Comparison of ENCODE assay signal across 1 cellular context in the genomic region with DNA sequence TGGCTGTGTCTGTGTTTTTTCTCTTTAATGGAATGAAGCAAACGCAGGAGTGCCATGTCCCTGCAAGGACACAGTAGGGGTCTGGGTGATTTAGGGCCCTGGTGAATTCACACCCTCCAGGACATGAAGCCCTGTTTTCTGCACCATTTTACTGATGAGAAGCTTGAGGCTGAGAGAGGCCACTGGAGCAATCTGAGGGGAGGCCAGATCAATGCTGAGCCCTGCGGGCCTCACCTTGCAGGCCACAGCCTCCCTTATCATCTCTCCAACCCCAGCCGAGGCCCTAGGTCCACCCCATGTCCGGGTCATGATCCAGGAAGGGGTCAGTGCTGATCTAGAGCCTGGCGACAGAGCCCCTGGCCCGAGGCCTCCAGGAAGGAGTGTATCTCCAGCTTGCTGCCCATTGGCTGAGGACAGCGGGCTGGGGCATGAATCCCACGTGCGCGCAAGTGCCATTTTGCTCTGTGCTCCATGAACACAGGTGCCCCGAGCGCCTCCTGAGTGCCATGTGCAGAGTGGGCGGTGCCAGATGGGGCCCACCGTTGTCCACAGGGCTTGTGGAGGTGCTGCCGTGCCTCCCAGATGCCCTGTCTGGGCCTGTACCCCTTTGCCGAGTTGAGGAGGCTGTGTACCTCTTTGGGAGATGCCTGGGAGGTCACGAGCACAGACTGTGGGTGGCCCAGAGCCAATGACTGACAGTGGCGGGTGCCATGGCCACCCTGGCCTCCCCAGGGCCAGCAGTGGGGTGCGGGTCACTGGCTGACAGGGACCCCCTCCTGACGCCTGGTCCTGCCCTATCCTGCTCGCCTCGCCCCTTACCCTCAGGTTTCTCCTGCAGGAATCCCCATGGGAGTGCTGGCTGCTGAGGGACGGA.
A peak's percentile ranks its signal among the peaks of the same experiment; 100 is the strongest.
TF ChIP-seq lines count a peak whose summit lies in the region.

No MANE protein-coding gene starts in this region.

TF ChIP-seq in HepG2, 621 proteins besides CTCF, POLR2A, EP300 and RAD21 (continued from another document and continues in another):
- TF ChIP-seq, protein P1, sequence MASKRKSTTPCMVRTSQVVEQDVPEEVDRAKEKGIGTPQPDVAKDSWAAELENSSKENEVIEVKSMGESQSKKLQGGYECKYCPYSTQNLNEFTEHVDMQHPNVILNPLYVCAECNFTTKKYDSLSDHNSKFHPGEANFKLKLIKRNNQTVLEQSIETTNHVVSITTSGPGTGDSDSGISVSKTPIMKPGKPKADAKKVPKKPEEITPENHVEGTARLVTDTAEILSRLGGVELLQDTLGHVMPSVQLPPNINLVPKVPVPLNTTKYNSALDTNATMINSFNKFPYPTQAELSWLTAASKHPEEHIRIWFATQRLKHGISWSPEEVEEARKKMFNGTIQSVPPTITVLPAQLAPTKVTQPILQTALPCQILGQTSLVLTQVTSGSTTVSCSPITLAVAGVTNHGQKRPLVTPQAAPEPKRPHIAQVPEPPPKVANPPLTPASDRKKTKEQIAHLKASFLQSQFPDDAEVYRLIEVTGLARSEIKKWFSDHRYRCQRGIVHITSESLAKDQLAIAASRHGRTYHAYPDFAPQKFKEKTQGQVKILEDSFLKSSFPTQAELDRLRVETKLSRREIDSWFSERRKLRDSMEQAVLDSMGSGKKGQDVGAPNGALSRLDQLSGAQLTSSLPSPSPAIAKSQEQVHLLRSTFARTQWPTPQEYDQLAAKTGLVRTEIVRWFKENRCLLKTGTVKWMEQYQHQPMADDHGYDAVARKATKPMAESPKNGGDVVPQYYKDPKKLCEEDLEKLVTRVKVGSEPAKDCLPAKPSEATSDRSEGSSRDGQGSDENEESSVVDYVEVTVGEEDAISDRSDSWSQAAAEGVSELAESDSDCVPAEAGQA (IDR thresholded peaks at IDR 0.05; ENCODE audit: low read depth): no peak
- TF ChIP-seq, protein P1 (CRISPR knock-in tag; IDR thresholded peaks at IDR 0.05; ENCODE audit: borderline replicate concordance): no peak
- TF ChIP-seq ZNF629 (CRISPR knock-in tag; conservative IDR thresholded peaks at IDR 0.05) (peak; percentile 93), ZNF263 (CRISPR knock-in tag; IDR thresholded peaks at IDR 0.05) (no peak), SRF (IDR thresholded peaks at IDR 0.05; ENCODE audit: low read depth, low read length) (no peak), HOXA7 (CRISPR knock-in tag; IDR thresholded peaks at IDR 0.05) (no peak), MYNN (CRISPR knock-in tag; IDR thresholded peaks at IDR 0.05; ENCODE audit: low read depth) (no peak), RXRB (CRISPR knock-in tag; IDR thresholded peaks at IDR 0.05; ENCODE audit: borderline replicate concordance) (no peak), ZNF678 (CRISPR knock-in tag; IDR thresholded peaks at IDR 0.05) (no peak), BCL6 (CRISPR knock-in tag; IDR thresholded peaks at IDR 0.05) (no peak), ZNF772 (CRISPR knock-in tag; IDR thresholded peaks at IDR 0.05) (no peak), ELF1 (CRISPR knock-in tag; IDR thresholded peaks at IDR 0.05) (peak; percentile 21; the same call in 1 of the 2 replicates), ZMYM2 (CRISPR knock-in tag; IDR thresholded peaks at IDR 0.05) (0 out of 2 replicates have a peak, but pooled peaks have one; percentile 38), TBX3 (IDR thresholded peaks at IDR 0.05; ENCODE audit: borderline replicate concordance) (no peak), RBM39 (IDR thresholded peaks at IDR 0.05; ENCODE audit: low read depth, low read length, poor library complexity, severe bottlenecking) (no peak), ATF1 (CRISPR knock-in tag; IDR thresholded peaks at IDR 0.05) (no peak), ZKSCAN8 (CRISPR knock-in tag; IDR thresholded peaks at IDR 0.05; ENCODE audit: borderline replicate concordance) (no peak), RFX3 (CRISPR knock-in tag; IDR thresholded peaks at IDR 0.05) (no peak), NFKBIZ (CRISPR knock-in tag; IDR thresholded peaks at IDR 0.05) (no peak), CREB1 (IDR thresholded peaks at IDR 0.05) (no peak), CREB1 (CRISPR knock-in tag; IDR thresholded peaks at IDR 0.05) (no peak), MAFK (conservative IDR thresholded peaks at IDR 0.05 in 1 of 2, IDR thresholded peaks at IDR 0.05 in 1 of 2; ENCODE audit: low read length in 2 of 2) (no peak), MIER3 (CRISPR knock-in tag; IDR thresholded peaks at IDR 0.05; ENCODE audit: borderline replicate concordance) (no peak), ATF7 (IDR thresholded peaks at IDR 0.05) (no peak), ATF7 (CRISPR knock-in tag; IDR thresholded peaks at IDR 0.05) (0 out of 2 replicates have a peak, but pooled peaks have one; percentile 23)
- TF ChIP-seq, protein P2, sequence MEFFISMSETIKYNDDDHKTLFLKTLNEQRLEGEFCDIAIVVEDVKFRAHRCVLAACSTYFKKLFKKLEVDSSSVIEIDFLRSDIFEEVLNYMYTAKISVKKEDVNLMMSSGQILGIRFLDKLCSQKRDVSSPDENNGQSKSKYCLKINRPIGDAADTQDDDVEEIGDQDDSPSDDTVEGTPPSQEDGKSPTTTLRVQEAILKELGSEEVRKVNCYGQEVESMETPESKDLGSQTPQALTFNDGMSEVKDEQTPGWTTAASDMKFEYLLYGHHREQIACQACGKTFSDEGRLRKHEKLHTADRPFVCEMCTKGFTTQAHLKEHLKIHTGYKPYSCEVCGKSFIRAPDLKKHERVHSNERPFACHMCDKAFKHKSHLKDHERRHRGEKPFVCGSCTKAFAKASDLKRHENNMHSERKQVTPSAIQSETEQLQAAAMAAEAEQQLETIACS (CRISPR knock-in tag; IDR thresholded peaks at IDR 0.05): no peak
- TF ChIP-seq, protein P3, sequence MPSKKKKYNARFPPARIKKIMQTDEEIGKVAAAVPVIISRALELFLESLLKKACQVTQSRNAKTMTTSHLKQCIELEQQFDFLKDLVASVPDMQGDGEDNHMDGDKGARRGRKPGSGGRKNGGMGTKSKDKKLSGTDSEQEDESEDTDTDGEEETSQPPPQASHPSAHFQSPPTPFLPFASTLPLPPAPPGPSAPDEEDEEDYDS (CRISPR knock-in tag; IDR thresholded peaks at IDR 0.05): no peak
- TF ChIP-seq, protein P4, sequence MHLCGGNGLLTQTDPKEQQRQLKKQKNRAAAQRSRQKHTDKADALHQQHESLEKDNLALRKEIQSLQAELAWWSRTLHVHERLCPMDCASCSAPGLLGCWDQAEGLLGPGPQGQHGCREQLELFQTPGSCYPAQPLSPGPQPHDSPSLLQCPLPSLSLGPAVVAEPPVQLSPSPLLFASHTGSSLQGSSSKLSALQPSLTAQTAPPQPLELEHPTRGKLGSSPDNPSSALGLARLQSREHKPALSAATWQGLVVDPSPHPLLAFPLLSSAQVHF (CRISPR knock-in tag; IDR thresholded peaks at IDR 0.05): no peak
- TF ChIP-seq, protein P5, sequence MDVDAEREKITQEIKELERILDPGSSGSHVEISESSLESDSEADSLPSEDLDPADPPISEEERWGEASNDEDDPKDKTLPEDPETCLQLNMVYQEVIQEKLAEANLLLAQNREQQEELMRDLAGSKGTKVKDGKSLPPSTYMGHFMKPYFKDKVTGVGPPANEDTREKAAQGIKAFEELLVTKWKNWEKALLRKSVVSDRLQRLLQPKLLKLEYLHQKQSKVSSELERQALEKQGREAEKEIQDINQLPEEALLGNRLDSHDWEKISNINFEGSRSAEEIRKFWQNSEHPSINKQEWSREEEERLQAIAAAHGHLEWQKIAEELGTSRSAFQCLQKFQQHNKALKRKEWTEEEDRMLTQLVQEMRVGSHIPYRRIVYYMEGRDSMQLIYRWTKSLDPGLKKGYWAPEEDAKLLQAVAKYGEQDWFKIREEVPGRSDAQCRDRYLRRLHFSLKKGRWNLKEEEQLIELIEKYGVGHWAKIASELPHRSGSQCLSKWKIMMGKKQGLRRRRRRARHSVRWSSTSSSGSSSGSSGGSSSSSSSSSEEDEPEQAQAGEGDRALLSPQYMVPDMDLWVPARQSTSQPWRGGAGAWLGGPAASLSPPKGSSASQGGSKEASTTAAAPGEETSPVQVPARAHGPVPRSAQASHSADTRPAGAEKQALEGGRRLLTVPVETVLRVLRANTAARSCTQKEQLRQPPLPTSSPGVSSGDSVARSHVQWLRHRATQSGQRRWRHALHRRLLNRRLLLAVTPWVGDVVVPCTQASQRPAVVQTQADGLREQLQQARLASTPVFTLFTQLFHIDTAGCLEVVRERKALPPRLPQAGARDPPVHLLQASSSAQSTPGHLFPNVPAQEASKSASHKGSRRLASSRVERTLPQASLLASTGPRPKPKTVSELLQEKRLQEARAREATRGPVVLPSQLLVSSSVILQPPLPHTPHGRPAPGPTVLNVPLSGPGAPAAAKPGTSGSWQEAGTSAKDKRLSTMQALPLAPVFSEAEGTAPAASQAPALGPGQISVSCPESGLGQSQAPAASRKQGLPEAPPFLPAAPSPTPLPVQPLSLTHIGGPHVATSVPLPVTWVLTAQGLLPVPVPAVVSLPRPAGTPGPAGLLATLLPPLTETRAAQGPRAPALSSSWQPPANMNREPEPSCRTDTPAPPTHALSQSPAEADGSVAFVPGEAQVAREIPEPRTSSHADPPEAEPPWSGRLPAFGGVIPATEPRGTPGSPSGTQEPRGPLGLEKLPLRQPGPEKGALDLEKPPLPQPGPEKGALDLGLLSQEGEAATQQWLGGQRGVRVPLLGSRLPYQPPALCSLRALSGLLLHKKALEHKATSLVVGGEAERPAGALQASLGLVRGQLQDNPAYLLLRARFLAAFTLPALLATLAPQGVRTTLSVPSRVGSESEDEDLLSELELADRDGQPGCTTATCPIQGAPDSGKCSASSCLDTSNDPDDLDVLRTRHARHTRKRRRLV (CRISPR knock-in tag; IDR thresholded peaks at IDR 0.05): no peak
- TF ChIP-seq, protein P6, sequence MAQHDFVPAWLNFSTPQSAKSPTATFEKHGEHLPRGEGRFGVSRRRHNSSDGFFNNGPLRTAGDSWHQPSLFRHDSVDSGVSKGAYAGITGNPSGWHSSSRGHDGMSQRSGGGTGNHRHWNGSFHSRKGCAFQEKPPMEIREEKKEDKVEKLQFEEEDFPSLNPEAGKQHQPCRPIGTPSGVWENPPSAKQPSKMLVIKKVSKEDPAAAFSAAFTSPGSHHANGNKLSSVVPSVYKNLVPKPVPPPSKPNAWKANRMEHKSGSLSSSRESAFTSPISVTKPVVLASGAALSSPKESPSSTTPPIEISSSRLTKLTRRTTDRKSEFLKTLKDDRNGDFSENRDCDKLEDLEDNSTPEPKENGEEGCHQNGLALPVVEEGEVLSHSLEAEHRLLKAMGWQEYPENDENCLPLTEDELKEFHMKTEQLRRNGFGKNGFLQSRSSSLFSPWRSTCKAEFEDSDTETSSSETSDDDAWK (CRISPR knock-in tag; IDR thresholded peaks at IDR 0.05): no peak
- TF ChIP-seq, protein P7, sequence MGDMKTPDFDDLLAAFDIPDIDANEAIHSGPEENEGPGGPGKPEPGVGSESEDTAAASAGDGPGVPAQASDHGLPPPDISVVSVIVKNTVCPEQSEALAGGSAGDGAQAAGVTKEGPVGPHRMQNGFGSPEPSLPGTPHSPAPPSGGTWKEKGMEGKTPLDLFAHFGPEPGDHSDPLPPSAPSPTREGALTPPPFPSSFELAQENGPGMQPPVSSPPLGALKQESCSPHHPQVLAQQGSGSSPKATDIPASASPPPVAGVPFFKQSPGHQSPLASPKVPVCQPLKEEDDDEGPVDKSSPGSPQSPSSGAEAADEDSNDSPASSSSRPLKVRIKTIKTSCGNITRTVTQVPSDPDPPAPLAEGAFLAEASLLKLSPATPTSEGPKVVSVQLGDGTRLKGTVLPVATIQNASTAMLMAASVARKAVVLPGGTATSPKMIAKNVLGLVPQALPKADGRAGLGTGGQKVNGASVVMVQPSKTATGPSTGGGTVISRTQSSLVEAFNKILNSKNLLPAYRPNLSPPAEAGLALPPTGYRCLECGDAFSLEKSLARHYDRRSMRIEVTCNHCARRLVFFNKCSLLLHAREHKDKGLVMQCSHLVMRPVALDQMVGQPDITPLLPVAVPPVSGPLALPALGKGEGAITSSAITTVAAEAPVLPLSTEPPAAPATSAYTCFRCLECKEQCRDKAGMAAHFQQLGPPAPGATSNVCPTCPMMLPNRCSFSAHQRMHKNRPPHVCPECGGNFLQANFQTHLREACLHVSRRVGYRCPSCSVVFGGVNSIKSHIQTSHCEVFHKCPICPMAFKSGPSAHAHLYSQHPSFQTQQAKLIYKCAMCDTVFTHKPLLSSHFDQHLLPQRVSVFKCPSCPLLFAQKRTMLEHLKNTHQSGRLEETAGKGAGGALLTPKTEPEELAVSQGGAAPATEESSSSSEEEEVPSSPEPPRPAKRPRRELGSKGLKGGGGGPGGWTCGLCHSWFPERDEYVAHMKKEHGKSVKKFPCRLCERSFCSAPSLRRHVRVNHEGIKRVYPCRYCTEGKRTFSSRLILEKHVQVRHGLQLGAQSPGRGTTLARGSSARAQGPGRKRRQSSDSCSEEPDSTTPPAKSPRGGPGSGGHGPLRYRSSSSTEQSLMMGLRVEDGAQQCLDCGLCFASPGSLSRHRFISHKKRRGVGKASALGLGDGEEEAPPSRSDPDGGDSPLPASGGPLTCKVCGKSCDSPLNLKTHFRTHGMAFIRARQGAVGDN (CRISPR knock-in tag; IDR thresholded peaks at IDR 0.05): peak; percentile 59; the same call in 1 of the 2 replicates
- TF ChIP-seq, protein P8, sequence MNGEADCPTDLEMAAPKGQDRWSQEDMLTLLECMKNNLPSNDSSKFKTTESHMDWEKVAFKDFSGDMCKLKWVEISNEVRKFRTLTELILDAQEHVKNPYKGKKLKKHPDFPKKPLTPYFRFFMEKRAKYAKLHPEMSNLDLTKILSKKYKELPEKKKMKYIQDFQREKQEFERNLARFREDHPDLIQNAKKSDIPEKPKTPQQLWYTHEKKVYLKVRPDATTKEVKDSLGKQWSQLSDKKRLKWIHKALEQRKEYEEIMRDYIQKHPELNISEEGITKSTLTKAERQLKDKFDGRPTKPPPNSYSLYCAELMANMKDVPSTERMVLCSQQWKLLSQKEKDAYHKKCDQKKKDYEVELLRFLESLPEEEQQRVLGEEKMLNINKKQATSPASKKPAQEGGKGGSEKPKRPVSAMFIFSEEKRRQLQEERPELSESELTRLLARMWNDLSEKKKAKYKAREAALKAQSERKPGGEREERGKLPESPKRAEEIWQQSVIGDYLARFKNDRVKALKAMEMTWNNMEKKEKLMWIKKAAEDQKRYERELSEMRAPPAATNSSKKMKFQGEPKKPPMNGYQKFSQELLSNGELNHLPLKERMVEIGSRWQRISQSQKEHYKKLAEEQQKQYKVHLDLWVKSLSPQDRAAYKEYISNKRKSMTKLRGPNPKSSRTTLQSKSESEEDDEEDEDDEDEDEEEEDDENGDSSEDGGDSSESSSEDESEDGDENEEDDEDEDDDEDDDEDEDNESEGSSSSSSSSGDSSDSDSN (CRISPR knock-in tag; IDR thresholded peaks at IDR 0.05): no peak
